ENCODE assay signal across 19 cellular contexts in the genomic region with DNA sequence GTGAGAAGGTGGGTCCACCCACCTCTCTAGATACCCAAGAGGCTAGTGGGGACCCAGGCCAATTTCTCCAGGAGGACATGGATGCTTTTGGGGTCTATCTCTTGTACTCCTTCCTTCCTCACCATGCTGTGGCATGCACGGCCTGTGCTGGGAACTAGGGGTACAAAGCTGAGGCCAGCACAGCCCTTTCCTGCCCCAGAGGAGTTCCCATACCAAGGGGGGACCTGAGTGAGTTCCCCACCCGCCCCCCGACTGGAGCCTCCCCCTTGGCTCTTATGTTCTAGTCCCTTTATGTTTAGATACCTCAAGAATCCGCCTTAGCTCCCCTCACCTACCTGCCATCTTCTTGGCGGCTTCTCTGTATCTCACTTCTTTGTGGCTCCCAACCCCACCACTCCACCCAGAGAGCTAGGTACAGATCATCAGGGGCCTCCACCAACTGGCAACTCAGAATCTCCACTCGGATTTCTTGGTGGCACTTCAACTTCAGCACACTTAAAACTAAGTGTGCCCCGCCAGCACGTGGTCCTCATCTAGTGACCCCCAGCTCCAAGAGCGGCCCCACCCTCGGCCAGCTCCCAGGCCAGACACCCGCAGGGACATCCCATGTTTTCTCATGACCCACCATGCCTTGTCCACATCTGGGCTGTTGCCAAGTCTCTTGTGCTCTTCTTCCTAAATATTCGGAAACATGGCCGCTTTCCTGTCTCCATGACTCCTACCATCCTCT.
DNase-seq lines count a peak whose midpoint lies in the region; ATAC-seq and TF ChIP-seq lines count a peak whose summit lies in the region.
"Had no signal": no experiment of that assay in that cellular context is flagged by ENCODE, and none has a peak within 500 bp of the region (broad histone marks: within the 10 kb centered on the region; RNA-seq: fewer than 3 reads in every experiment).

No MANE protein-coding gene starts in this region.

- intact Hi-C loops in cardiac septum (cut with DNase I) (no loop called here), Right ventricle myocardium superior (cut with DNase I) (no loop called here), prostate gland (cut with DNase I) (no loop called here)

- TF ChIP-seq EP300 in tibial nerve (IDR thresholded peaks at IDR 0.05), result no peak

- peaks cover 17% of the 10 kb centered on the region for H3K27me3 Mint-ChIP-seq in endothelial cell (ENCODE audit: unreplicated experiment)

- H3K4me3 ChIP-seq in prostate gland, result no peak overlapping the region
- H3K4me3 ChIP-seq in tibial nerve, result no peak overlapping the region
- H3K4me3 ChIP-seq: GM23248, K562, mucosa of descending colon had no signal

- H3K9me3 Mint-ChIP-seq in endothelial cell (ENCODE audit: unreplicated experiment), result peaks cover 5% of the 10 kb centered on the region

- TF ChIP-seq CTCF in endothelial cell (IDR thresholded peaks at IDR 0.05; ENCODE audit: unreplicated experiment) (no peak), prostate gland (IDR thresholded peaks at IDR 0.05) (no peak), tibial nerve (IDR thresholded peaks at IDR 0.05) (no peak)

- 97% methylated on average over 13 of the region's 13 CpGs for WGBS in prostate gland
- 95 to 96% methylated on average over 13 of the region's 13 CpGs for WGBS in tibial nerve, 2 donors

- TF ChIP-seq POLR2A in prostate gland (IDR thresholded peaks at IDR 0.05) (no peak), tibial nerve (IDR thresholded peaks at IDR 0.05) (no peak)

- H3K4me1 ChIP-seq in prostate gland (replicated peaks) (no peaks in the 10 kb centered on the region), tibial nerve (peaks cover 0 to 4% (median 0%) of the 10 kb centered on the region in 4 donors)

- no peak overlapping the region for H3K4me3 Mint-ChIP-seq in endothelial cell (ENCODE audit: unreplicated experiment)

- H3K27ac ChIP-seq in prostate gland, result no peak overlapping the region
- H3K27ac ChIP-seq in tibial nerve, result no peak overlapping the region
- H3K27ac ChIP-seq: GM23248 had no signal

- H3K27ac Mint-ChIP-seq in endothelial cell (ENCODE audit: unreplicated experiment), result peak overlapping the region; percentile 24

- ATAC-seq in Right ventricle myocardium superior (ENCODE audit: poor library complexity), result no peak
- no peak for ATAC-seq in HG03097 (IDR thresholded peaks at IDR 0.05; ENCODE audit: low FRiP score, unreplicated experiment)
- ATAC-seq in GM21529 (IDR thresholded peaks at IDR 0.05; ENCODE audit: unreplicated experiment), result no peak
- ATAC-seq: K562, mucosa of descending colon had no signal

- no peaks in the 10 kb centered on the region for H3K27me3 ChIP-seq in prostate gland (replicated peaks; ENCODE audit: insufficient read depth)
- no peaks in the 10 kb centered on the region for H3K27me3 ChIP-seq in tibial nerve

- H3K36me3 ChIP-seq in prostate gland (no peaks in the 10 kb centered on the region), tibial nerve (no peaks in the 10 kb centered on the region)

- H3K9me3 ChIP-seq in prostate gland (no peaks in the 10 kb centered on the region), tibial nerve (peaks cover 0 to 3% (median 0%) of the 10 kb centered on the region in 4 donors)
- H3K9me3 ChIP-seq: mucosa of descending colon had no signal

- DNase-seq in cardiac septum (ENCODE audit: low spot score), result peak; percentile 35
- no peak for DNase-seq in Right ventricle myocardium superior
- no peak for DNase-seq in endothelial cell (ENCODE audit: low spot score)
- DNase-seq in prostate gland (ENCODE audit: low spot score), result peak; percentile 2
- DNase-seq in DMS53 (lab: John Stamatoyannopoulos, UW), result no peak
- DNase-seq in tibial nerve (ENCODE audit: low spot score in 2 of 2), result no peak
- DNase-seq: DMS 273 treated with DMSO at 0.1 percent for 48 hours; effector memory CD4-positive, alpha-beta T cell; GDM1; GM23248; mucosa of descending colon; NCI-H1694; NCI-H774; SHP77; stimulated activated CD4-positive, alpha-beta T cell treated with anti-CD3 and anti-CD28 coated beads, Interleukin-4, amount 100 ng/mL, for 24 hours; SW 1271 had no signal

- H3K4me1 Mint-ChIP-seq in endothelial cell (ENCODE audit: unreplicated experiment), result peaks cover 2% of the 10 kb centered on the region

- H3K36me3 Mint-ChIP-seq in endothelial cell (ENCODE audit: low read depth, unreplicated experiment), result peaks cover 12% of the 10 kb centered on the region

Comparison
In these comparisons a context has a peak if more than half of its experiments do, and no peak if none do; other contexts are left out.
1. DNase-seq: peak in cardiac septum (single experiment) and prostate gland (single experiment); none in Right ventricle myocardium superior (single experiment), endothelial cell (single experiment), DMS53 (single experiment) and tibial nerve (0 of 2).